In genomic region chr1:182787002-182787324, GRCh38 we compare ENCODE assay signal across 11 cellular contexts.
"Had no signal": no experiment of that assay in that cellular context is flagged by ENCODE, and none has a peak within 500 bp of the region (broad histone marks: within the 10 kb centered on the region; RNA-seq: fewer than 3 reads in every experiment).

No MANE protein-coding gene starts in this region.

- H3K9me3 ChIP-seq: adrenal gland, breast epithelium, esophagus muscularis mucosa, pancreas, right lobe of liver, thoracic aorta, uterus had no signal

- H3K27ac ChIP-seq: adrenal gland, breast epithelium, esophagus muscularis mucosa, pancreas, right lobe of liver, thoracic aorta, uterus had no signal

- H3K36me3 ChIP-seq: adrenal gland, breast epithelium, esophagus muscularis mucosa, pancreas, right lobe of liver, thoracic aorta, uterus had no signal

- H3K4me3 ChIP-seq: adrenal gland, breast epithelium, esophagus muscularis mucosa, pancreas, right lobe of liver, thoracic aorta, uterus had no signal

- ATAC-seq: activated naive CD4-positive, alpha-beta T cell treated with anti-CD3 and anti-CD28 coated beads, Interleukin-2, amount 50 U/mL, for 72 hours; naive thymus-derived CD4-positive, alpha-beta T cell; stimulated activated effector memory CD8-positive, alpha-beta T cell treated with anti-CD3 and anti-CD28 coated beads, Interleukin-12 subunit alpha, Interleukin-12 subunit beta, amount 100 ng/mL, for 72 hours had no signal

- DNase-seq: activated T-cell treated with anti-CD3 and anti-CD28 coated beads for 4 hours had no signal

- H3K27me3 ChIP-seq: adrenal gland, breast epithelium, esophagus muscularis mucosa, pancreas, right lobe of liver, uterus had no signal

- H3K4me1 ChIP-seq: breast epithelium, uterus had no signal
